Comparison of ENCODE assay signal across 7 cellular contexts in the genomic region with DNA sequence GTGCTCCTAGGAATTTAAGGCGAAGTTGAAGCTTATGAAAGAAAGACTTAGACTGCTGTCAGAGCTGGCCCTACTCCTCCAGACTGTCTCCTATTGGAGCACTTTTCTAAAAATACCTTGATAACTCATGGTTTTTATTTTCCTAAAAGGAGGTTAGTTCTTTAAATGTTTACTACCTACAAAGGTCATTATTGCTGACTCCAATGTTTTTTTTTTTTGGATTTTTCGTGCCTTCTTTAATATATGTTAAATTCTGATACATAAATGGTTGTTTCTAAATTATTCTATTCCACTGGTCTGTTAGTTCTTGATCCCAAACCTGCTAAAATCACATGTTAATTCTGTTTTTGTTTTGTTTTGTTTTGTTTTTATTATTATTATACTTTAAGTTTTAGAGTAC.
"Had no signal": no experiment of that assay in that cellular context is flagged by ENCODE, and none has a peak within 500 bp of the region (broad histone marks: within the 10 kb centered on the region; RNA-seq: fewer than 3 reads in every experiment).

No MANE protein-coding gene starts in this region.

- H3K4me3 ChIP-seq: GM23338 had no signal

- ATAC-seq: GM23338 had no signal

- FAIRE-seq: H1, H54, HTR-8/SVneo had no signal

- H3K4me2 ChIP-seq: GM23338 had no signal

- H2AFZ ChIP-seq: GM23338 had no signal

- DNase-seq: H9, HCEC 1CT, KG1 had no signal
